In the genomic region with DNA sequence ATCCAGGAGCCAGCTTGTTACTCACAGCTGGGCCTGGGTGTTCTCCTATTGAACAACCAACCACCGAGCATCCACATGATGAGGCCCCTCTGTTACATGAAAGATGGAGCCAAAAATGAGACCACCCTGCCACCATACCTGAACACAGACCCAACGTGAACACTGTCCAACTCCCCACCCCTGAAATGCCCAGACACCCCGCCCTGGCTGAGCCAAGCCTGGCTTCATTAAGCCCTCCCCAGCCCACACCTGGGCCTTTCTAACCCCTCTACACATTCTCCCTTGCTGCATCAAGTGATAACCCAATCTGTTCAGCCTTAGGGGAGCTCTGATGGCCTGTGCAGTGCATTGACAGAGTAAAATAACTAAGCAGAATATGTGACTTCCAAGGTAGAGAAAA, we compare ENCODE assay signal across 27 cellular contexts.
"Had no signal": no experiment of that assay in that cellular context is flagged by ENCODE, and none has a peak within 500 bp of the region (broad histone marks: within the 10 kb centered on the region; RNA-seq: fewer than 3 reads in every experiment).

No MANE protein-coding gene starts in this region.

- H3K4me3 ChIP-seq: MG63, SK-N-MC had no signal

- H3K36me3 Mint-ChIP-seq: activated naive CD4-positive, alpha-beta T cell treated with anti-CD3 and anti-CD28 coated beads, Interleukin-2, amount 10 ng/mL, durations not matched to agents 7 days and 5 days; activated naive CD8-positive, alpha-beta T cell treated with anti-CD3 and anti-CD28 coated beads for 36 hours; T-cell had no signal

- H3K4me1 Mint-ChIP-seq: activated B cell treated with CpG ODN at 0.5 μM for 24 hours; activated CD4-positive, alpha-beta T cell treated with anti-CD3 and anti-CD28 coated beads, Interleukin-2, amount 10 ng/mL, durations not matched to agents 24 days and 14 days; activated naive CD4-positive, alpha-beta T cell treated with anti-CD3 and anti-CD28 coated beads, Interleukin-2, amount 10 ng/mL, durations not matched to agents 7 days and 5 days; activated naive CD8-positive, alpha-beta T cell treated with anti-CD3 and anti-CD28 coated beads for 36 hours; T-cell had no signal

- H3K27me3 ChIP-seq: MG63 had no signal

- H3K27me3 Mint-ChIP-seq: activated B cell treated with CpG ODN at 0.5 μM for 24 hours; activated CD4-positive, alpha-beta T cell treated with anti-CD3 and anti-CD28 coated beads, Interleukin-2, amount 10 ng/mL, durations not matched to agents 24 days and 14 days; activated naive CD4-positive, alpha-beta T cell treated with anti-CD3 and anti-CD28 coated beads, Interleukin-2, amount 10 ng/mL, durations not matched to agents 7 days and 5 days; activated naive CD8-positive, alpha-beta T cell treated with anti-CD3 and anti-CD28 coated beads for 36 hours had no signal

- H3K9me3 Mint-ChIP-seq: activated CD4-positive, alpha-beta T cell treated with anti-CD3 and anti-CD28 coated beads, Interleukin-2, amount 10 ng/mL, durations not matched to agents 24 days and 14 days; activated naive CD8-positive, alpha-beta T cell treated with anti-CD3 and anti-CD28 coated beads for 36 hours; activated T-helper 2 cell treated with anti-CD3 and anti-CD28 coated beads, Interferon-gamma antibody, Interleukin-2, Interleukin-4, amounts not matched to agents 10 μg/mL and 5 μg/mL and 100 μg/mL, durations not matched to agents 14 hours and 24 hours and 36 hours had no signal

- ATAC-seq: activated T-cell treated with anti-CD3 and anti-CD28 coated beads, Interleukin-2, amount 50 U/mL, for 72 hours; Right ventricle myocardium inferior; T-cell had no signal

- H3K27ac Mint-ChIP-seq: activated B cell treated with CpG ODN at 0.5 μM for 24 hours; activated CD4-positive, alpha-beta T cell treated with anti-CD3 and anti-CD28 coated beads, Interleukin-2, amount 10 ng/mL, durations not matched to agents 24 days and 14 days; activated naive CD4-positive, alpha-beta T cell treated with anti-CD3 and anti-CD28 coated beads, Interleukin-2, amount 10 ng/mL, durations not matched to agents 7 days and 5 days; activated naive CD8-positive, alpha-beta T cell treated with anti-CD3 and anti-CD28 coated beads for 36 hours; activated T-cell treated with anti-CD3 and anti-CD28 coated beads, Interleukin-2, amount 50 U/mL, for 72 hours; activated T-helper 2 cell treated with anti-CD3 and anti-CD28 coated beads, Interferon-gamma antibody, Interleukin-2, Interleukin-4, amounts not matched to agents 10 μg/mL and 5 μg/mL and 100 μg/mL, durations not matched to agents 14 hours and 24 hours and 36 hours; T-cell had no signal

- DNase-seq: activated B cell treated with CpG ODN at 0.5 μM for 24 hours; activated CD4-positive, alpha-beta T cell treated with anti-CD3 and anti-CD28 coated beads for 1 hour; activated CD4-positive, alpha-beta T cell treated with anti-CD3 and anti-CD28 coated beads, Interleukin-2, amount 10 ng/mL, durations not matched to agents 24 days and 14 days; activated CD4-positive, alpha-beta T cell treated with anti-CD3 and anti-CD28 coated beads, Interleukin-2, amount 50 U/mL, for 48 hours; activated CD8-positive, alpha-beta memory T cell treated with anti-CD3 and anti-CD28 coated beads for 24 hours; activated gamma-delta T cell treated with Interleukin-2 at 50 U/mL for 16 hours; activated naive CD4-positive, alpha-beta T cell treated with anti-CD3 and anti-CD28 coated beads, Interleukin-2, amount 10 ng/mL, durations not matched to agents 7 days and 5 days; activated naive CD8-positive, alpha-beta T cell treated with anti-CD3 and anti-CD28 coated beads for 36 hours; activated T-cell treated with anti-CD3 and anti-CD28 coated beads, Interleukin-2, amount 50 U/mL, for 72 hours; MG63; MV-4-11; NCI-H1092 treated with DMSO at 0.1 percent for 48 hours; NCI-H1436; NCI-H1694 treated with DMSO at 0.1 percent for 48 hours; NCI-H2029 treated with DMSO at 0.1 percent for 48 hours; NCI-H345; NCI-H510A; NCI-H526 treated with DMSO at 0.1 percent for 48 hours; NCI-H82; RPMI8226; T-cell; T-helper 2 cell; T1000 had no signal

- H3K27ac ChIP-seq: KMS-11, SK-N-MC had no signal

- H3K9me3 ChIP-seq: MG63 had no signal

- H3K4me3 Mint-ChIP-seq: activated B cell treated with CpG ODN at 0.5 μM for 24 hours; activated CD4-positive, alpha-beta T cell treated with anti-CD3 and anti-CD28 coated beads, Interleukin-2, amount 10 ng/mL, durations not matched to agents 24 days and 14 days; activated naive CD4-positive, alpha-beta T cell treated with anti-CD3 and anti-CD28 coated beads, Interleukin-2, amount 10 ng/mL, durations not matched to agents 7 days and 5 days; activated naive CD8-positive, alpha-beta T cell treated with anti-CD3 and anti-CD28 coated beads for 36 hours; activated T-cell treated with anti-CD3 and anti-CD28 coated beads, Interleukin-2, amount 50 U/mL, for 72 hours; T-cell had no signal

- H3K4me2 ChIP-seq: KMS-11 had no signal

- H3K9ac ChIP-seq: KMS-11 had no signal
